15 cellular contexts compared by ENCODE assay signal in genomic region chr20:21360686-21361085, GRCh38. TPM values are rescaled to one million over a fixed set of nuclear protein-coding genes. Genes with fewer than 3 reads are reported as not detected.
DNase-seq lines count a peak whose midpoint lies in the region; ATAC-seq and TF ChIP-seq lines count a peak whose summit lies in the region.
"Had no signal": no experiment of that assay in that cellular context is flagged by ENCODE, and none has a peak within 500 bp of the region (broad histone marks: within the 10 kb centered on the region; RNA-seq: fewer than 3 reads in every experiment).

No MANE protein-coding gene starts in this region.

- in situ Hi-C loops in SK-MEL-5 (cut with HindIII; ENCODE audit: low pct_unique_long_range_greater_than_20kb, low sequenced_read_pairs): no loop called here

- H3K4me1 ChIP-seq in upper lobe of right lung (peaks cover 21% of the 10 kb centered on the region), Karpas-422 (ENCODE audit: low read length) (no peaks in the 10 kb centered on the region)

- H3K36me3 ChIP-seq in upper lobe of right lung (peaks cover 77% of the 10 kb centered on the region), Karpas-422 (ENCODE audit: insufficient read depth, low read length) (peaks cover 51% of the 10 kb centered on the region; the same call in 1 of the 2 replicates)

- no peaks in the 10 kb centered on the region for H3K27me3 ChIP-seq in upper lobe of right lung
- no peaks in the 10 kb centered on the region for H3K27me3 ChIP-seq in Karpas-422 (ENCODE audit: low read length)
- H3K27me3 ChIP-seq: dorsolateral prefrontal cortex had no signal

- H3K9me3 ChIP-seq in upper lobe of right lung (no peaks in the 10 kb centered on the region), Karpas-422 (ENCODE audit: low read length) (no peaks in the 10 kb centered on the region)

- H3K4me2 ChIP-seq in Karpas-422 (ENCODE audit: low read depth, low read length, poor library complexity, severe bottlenecking): no peak overlapping the region
- H3K4me2 ChIP-seq: KMS-11 had no signal

- H3K27ac Mint-ChIP-seq in activated naive CD8-positive, alpha-beta T cell treated with anti-CD3 and anti-CD28 coated beads, Interleukin-2, amount 50 U/mL, for 24 hours: peak overlapping the region; percentile 57
- no peak overlapping the region for H3K27ac Mint-ChIP-seq in activated naive CD8-positive, alpha-beta T cell treated with anti-CD3 and anti-CD28 coated beads for 36 hours

- H3K4me3 Mint-ChIP-seq in activated naive CD8-positive, alpha-beta T cell treated with anti-CD3 and anti-CD28 coated beads, Interleukin-2, amount 50 U/mL, for 24 hours: no peak overlapping the region
- no peak overlapping the region for H3K4me3 Mint-ChIP-seq in activated naive CD8-positive, alpha-beta T cell treated with anti-CD3 and anti-CD28 coated beads for 36 hours

- no peaks in the 10 kb centered on the region for H3K9me2 ChIP-seq in Karpas-422 (replicated peaks; ENCODE audit: insufficient read depth, low read length)

- H3K27ac ChIP-seq in upper lobe of right lung (peak overlapping the region; percentile 49), Karpas-422 (ENCODE audit: low read length) (no peak overlapping the region)
- H3K27ac ChIP-seq: KMS-11, VCaP had no signal

- H3K9me3 Mint-ChIP-seq in activated naive CD8-positive, alpha-beta T cell treated with anti-CD3 and anti-CD28 coated beads, Interleukin-2, amount 50 U/mL, for 24 hours: no peaks in the 10 kb centered on the region
- no peaks in the 10 kb centered on the region for H3K9me3 Mint-ChIP-seq in activated naive CD8-positive, alpha-beta T cell treated with anti-CD3 and anti-CD28 coated beads for 36 hours

- no peak for DNase-seq in activated naive CD8-positive, alpha-beta T cell treated with anti-CD3 and anti-CD28 coated beads, Interleukin-2, amount 50 U/mL, for 24 hours
- no peak for DNase-seq in activated naive CD8-positive, alpha-beta T cell treated with anti-CD3 and anti-CD28 coated beads for 36 hours
- peak; percentile 82 for DNase-seq in SK-MEL-5 (ENCODE audit: low read depth, low spot score)
- DNase-seq in fibroblast of the aortic adventitia (ENCODE audit: low read depth): peak; percentile 15
- no peak for DNase-seq in upper lobe of right lung
- no peak for DNase-seq in Karpas-422
- no peak for DNase-seq in NCI-H1694 (lab: John Stamatoyannopoulos, UW)
- DNase-seq: dorsolateral prefrontal cortex, NCI-H187 had no signal

- no peaks in the 10 kb centered on the region for H4K20me1 ChIP-seq in Karpas-422 (ENCODE audit: insufficient read depth, low read depth, low read length)

- no peak overlapping the region for H3K9ac ChIP-seq in Karpas-422 (ENCODE audit: low read length)
- H3K9ac ChIP-seq: KMS-11 had no signal

- intact Hi-C loops in upper lobe of right lung (cut with DNase I): no loop called here

- H3K4me3 ChIP-seq in fibroblast of the aortic adventitia (ENCODE audit: low read depth, low read length): no peak overlapping the region
- no peak overlapping the region for H3K4me3 ChIP-seq in upper lobe of right lung
- no peak overlapping the region for H3K4me3 ChIP-seq in Karpas-422 (ENCODE audit: low read length)
- H3K4me3 ChIP-seq: dorsolateral prefrontal cortex had no signal

- TF ChIP-seq CTCF in fibroblast of the aortic adventitia (IDR thresholded peaks at IDR 0.05; ENCODE audit: insufficient read depth, low read length): no peak
- no peak for TF ChIP-seq CTCF in upper lobe of right lung (IDR thresholded peaks at IDR 0.05)

- H3K79me2 ChIP-seq in Karpas-422 (ENCODE audit: low read length): peaks cover 32% of the 10 kb centered on the region

- peaks cover 49% of the 10 kb centered on the region for H3K36me3 Mint-ChIP-seq in activated naive CD8-positive, alpha-beta T cell treated with anti-CD3 and anti-CD28 coated beads, Interleukin-2, amount 50 U/mL, for 24 hours (ENCODE audit: low read depth)
- peaks cover 25% of the 10 kb centered on the region for H3K36me3 Mint-ChIP-seq in activated naive CD8-positive, alpha-beta T cell treated with anti-CD3 and anti-CD28 coated beads for 36 hours

- no peak overlapping the region for H2AFZ ChIP-seq in Karpas-422 (ENCODE audit: low read length)

- H3K27me3 Mint-ChIP-seq in activated naive CD8-positive, alpha-beta T cell treated with anti-CD3 and anti-CD28 coated beads, Interleukin-2, amount 50 U/mL, for 24 hours: no peaks in the 10 kb centered on the region
- no peaks in the 10 kb centered on the region for H3K27me3 Mint-ChIP-seq in activated naive CD8-positive, alpha-beta T cell treated with anti-CD3 and anti-CD28 coated beads for 36 hours

- H3K4me1 Mint-ChIP-seq in activated naive CD8-positive, alpha-beta T cell treated with anti-CD3 and anti-CD28 coated beads, Interleukin-2, amount 50 U/mL, for 24 hours: peaks cover 20% of the 10 kb centered on the region
- H3K4me1 Mint-ChIP-seq in activated naive CD8-positive, alpha-beta T cell treated with anti-CD3 and anti-CD28 coated beads for 36 hours: peaks cover 15% of the 10 kb centered on the region

- ATAC-seq in activated naive CD8-positive, alpha-beta T cell treated with anti-CD3 and anti-CD28 coated beads, Interleukin-2, amount 50 U/mL, for 24 hours: no peak
- ATAC-seq in upper lobe of right lung: peak; percentile 53
- no peak for ATAC-seq in HG03432 (IDR thresholded peaks at IDR 0.05; ENCODE audit: unreplicated experiment)

RNA-seq across cellular contexts. Expression of gene NKX2-4, which starts 36.6 kb away (rescaled TPM):
- total RNA-seq in activated naive CD8-positive, alpha-beta T cell treated with anti-CD3 and anti-CD28 coated beads for 36 hours: not detected
- 1.4 and 1.8 TPM in 2 replicates for total RNA-seq in SK-MEL-5 (2014; rRNA removed; shearing (Covaris generic))
- 0.96 and 1.7 TPM in 2 replicates for polyA plus RNA-seq in SK-MEL-5 (2015; cell fraction: cytosol; rRNA removed)
- polyA plus RNA-seq in SK-MEL-5 (2015; cell fraction: nucleus; rRNA removed): 0.28 and 1.3 TPM in 2 replicates
- total RNA-seq in fibroblast of the aortic adventitia (ENCODE audit: low replicate concordance) (not detected in 2 replicates), upper lobe of right lung (not detected)
- total RNA-seq in Karpas-422 (2014; rRNA removed; shearing (Covaris generic); ENCODE audit: low replicate concordance): not detected in 2 replicates
- total RNA-seq: frontal cortex, pulmonary artery endothelial cell had no signal
- polyA plus RNA-seq: BJ had no signal

RNA-seq across cellular contexts. Expression of gene XRN2, which starts 57.6 kb away (rescaled TPM):
- total RNA-seq in activated naive CD8-positive, alpha-beta T cell treated with anti-CD3 and anti-CD28 coated beads for 36 hours: 10 to 100 TPM; 85.0 to 85.5 TPM
- total RNA-seq in SK-MEL-5 (2014; rRNA removed; shearing (Covaris generic)): 151 and 160 TPM in 2 replicates
- 114 and 146 TPM in 2 replicates for polyA plus RNA-seq in SK-MEL-5 (2015; cell fraction: cytosol; rRNA removed)
- polyA plus RNA-seq in SK-MEL-5 (2015; cell fraction: nucleus; rRNA removed): 129 and 137 TPM in 2 replicates
- total RNA-seq in fibroblast of the aortic adventitia (ENCODE audit: low replicate concordance) (97.1 and 97.3 TPM in 2 replicates), upper lobe of right lung (54.9 TPM)
- total RNA-seq in Karpas-422 (2014; rRNA removed; shearing (Covaris generic); ENCODE audit: low replicate concordance): 48.6 and 55.6 TPM in 2 replicates

Comparison
In these comparisons a context has a peak if more than half of its experiments do, and no peak if none do; other contexts are left out.
1. DNase-seq: peak in SK-MEL-5 (single experiment) and fibroblast of the aortic adventitia (single experiment); none in activated naive CD8-positive, alpha-beta T cell treated with anti-CD3 and anti-CD28 coated beads, Interleukin-2, amount 50 U/mL, for 24 hours (single experiment), activated naive CD8-positive, alpha-beta T cell treated with anti-CD3 and anti-CD28 coated beads for 36 hours (single experiment), upper lobe of right lung (single experiment), Karpas-422 (single experiment) and NCI-H1694 (single experiment).